9 cellular contexts compared by ENCODE assay signal in genomic region chr2:114550895-114551793, GRCh38.
DNase-seq lines count a peak whose midpoint lies in the region; ATAC-seq and TF ChIP-seq lines count a peak whose summit lies in the region.
"Had no signal": no experiment of that assay in that cellular context is flagged by ENCODE, and none has a peak within 500 bp of the region (broad histone marks: within the 10 kb centered on the region; RNA-seq: fewer than 3 reads in every experiment).

No MANE protein-coding gene starts in this region.

- no peaks in the 10 kb centered on the region for H3K36me3 Mint-ChIP-seq in activated CD4-positive, alpha-beta T cell treated with anti-CD3 and anti-CD28 coated beads, Interleukin-2, amount 10 ng/mL, durations not matched to agents 24 days and 14 days (ENCODE audit: low read depth)

- no peaks in the 10 kb centered on the region for H4K20me1 ChIP-seq in OCI-LY1 (ENCODE audit: insufficient read depth, low read length)

- peaks cover 6% of the 10 kb centered on the region for H3K27me3 ChIP-seq in HL-60 (ENCODE audit: insufficient read depth, poor library complexity, severe bottlenecking)
- no peaks in the 10 kb centered on the region for H3K27me3 ChIP-seq in OCI-LY1 (ENCODE audit: insufficient read depth, low read length)
- H3K27me3 ChIP-seq in colonic mucosa, result no peaks in the 10 kb centered on the region
- no peaks in the 10 kb centered on the region for H3K27me3 ChIP-seq in lung (ENCODE audit: control insufficient read depth, insufficient read depth)
- H3K27me3 ChIP-seq in uterus, result no peaks in the 10 kb centered on the region

- no peak overlapping the region for H3K27ac Mint-ChIP-seq in activated CD4-positive, alpha-beta T cell treated with anti-CD3 and anti-CD28 coated beads, Interleukin-2, amount 10 ng/mL, durations not matched to agents 24 days and 14 days

- H3K4me2 ChIP-seq in OCI-LY1 (ENCODE audit: low read length), result no peak overlapping the region

- 43 to 53% methylated on average over 5 of the region's 5 CpGs for WGBS in lung, 2 donors

- no peaks in the 10 kb centered on the region for H3K9me2 ChIP-seq in OCI-LY1 (ENCODE audit: low read depth, low read length)

- H3K4me1 ChIP-seq in OCI-LY1 (ENCODE audit: insufficient read depth, low read length, severe bottlenecking), result no peaks in the 10 kb centered on the region
- peaks cover 4% of the 10 kb centered on the region for H3K4me1 ChIP-seq in colonic mucosa
- no peaks in the 10 kb centered on the region for H3K4me1 ChIP-seq in lung (ENCODE audit: control insufficient read depth in 2 of 2, insufficient read depth in 2 of 2, low read length in 2 of 2)
- H3K4me1 ChIP-seq in uterus, result no peaks in the 10 kb centered on the region

- TF ChIP-seq POLR2A in uterus (IDR thresholded peaks at IDR 0.05), result no peak

- H3K9me3 ChIP-seq in OCI-LY1 (ENCODE audit: low read length), result no peaks in the 10 kb centered on the region
- H3K9me3 ChIP-seq in colonic mucosa, result no peaks in the 10 kb centered on the region
- H3K9me3 ChIP-seq in lung (ENCODE audit: control insufficient read depth in 2 of 2, insufficient read depth in 1 of 2, low read length in 1 of 2), result no peaks in the 10 kb centered on the region
- H3K9me3 ChIP-seq in uterus, result no peaks in the 10 kb centered on the region

- no peak overlapping the region for H3K27ac ChIP-seq in HL-60 (replicated peaks)
- H3K27ac ChIP-seq in OCI-LY1 (ENCODE audit: low read depth, low read length, poor library complexity, severe bottlenecking), result no peak overlapping the region
- no peak overlapping the region for H3K27ac ChIP-seq in colonic mucosa
- H3K27ac ChIP-seq in lung (ENCODE audit: low read depth in 1 of 2, low read length in 1 of 2), result no peak overlapping the region
- H3K27ac ChIP-seq in uterus, result no peak overlapping the region

- H3K4me1 Mint-ChIP-seq in activated CD4-positive, alpha-beta T cell treated with anti-CD3 and anti-CD28 coated beads, Interleukin-2, amount 10 ng/mL, durations not matched to agents 24 days and 14 days, result no peaks in the 10 kb centered on the region

- DNase-seq in activated CD4-positive, alpha-beta T cell treated with anti-CD3 and anti-CD28 coated beads, Interleukin-2, amount 10 ng/mL, durations not matched to agents 24 days and 14 days, result peak; percentile 60
- DNase-seq in activated CD4-positive, alpha-beta T cell treated with anti-CD3 and anti-CD28 coated beads, Interleukin-2, amount 50 U/mL, for 4 hours, result no peak
- DNase-seq in HL-60 (ENCODE audit: low read depth in 1 of 2, low spot score in 1 of 2) (peak; percentile 1 to 46), colonic mucosa (peak; percentile 78), lung (ENCODE audit: low spot score) (peak; percentile 35), uterus (peak; percentile 18 to 24)
- DNase-seq: activated T-cell treated with anti-CD3 and anti-CD28 coated beads, Interleukin-2, amount 50 U/mL, for 4 hours had no signal

- no peak overlapping the region for H3K4me3 ChIP-seq in HL-60 (replicated peaks; ENCODE audit: insufficient read depth, low read length)
- no peak overlapping the region for H3K4me3 ChIP-seq in OCI-LY1 (ENCODE audit: low read depth, low read length, poor library complexity, severe bottlenecking)
- H3K4me3 ChIP-seq in colonic mucosa, result no peak overlapping the region
- H3K4me3 ChIP-seq in lung, result no peak overlapping the region
- no peak overlapping the region for H3K4me3 ChIP-seq in uterus

- H3K4me3 Mint-ChIP-seq in activated CD4-positive, alpha-beta T cell treated with anti-CD3 and anti-CD28 coated beads, Interleukin-2, amount 10 ng/mL, durations not matched to agents 24 days and 14 days, result no peak overlapping the region
- H3K4me3 Mint-ChIP-seq: activated T-cell treated with anti-CD3 and anti-CD28 coated beads, Interleukin-2, amount 50 U/mL, for 4 hours had no signal

- no peaks in the 10 kb centered on the region for H3K9me3 Mint-ChIP-seq in activated CD4-positive, alpha-beta T cell treated with anti-CD3 and anti-CD28 coated beads, Interleukin-2, amount 10 ng/mL, durations not matched to agents 24 days and 14 days
- H3K9me3 Mint-ChIP-seq: activated T-cell treated with anti-CD3 and anti-CD28 coated beads, Interleukin-2, amount 50 U/mL, for 4 hours had no signal

- peak; percentile 80 for ATAC-seq in lung (ENCODE audit: insufficient read depth, low FRiP score)
- ATAC-seq in HG03520 (IDR thresholded peaks at IDR 0.05; ENCODE audit: unreplicated experiment), result no peak

- no peaks in the 10 kb centered on the region for H3K36me3 ChIP-seq in OCI-LY1 (ENCODE audit: insufficient read depth, low read length)
- no peaks in the 10 kb centered on the region for H3K36me3 ChIP-seq in colonic mucosa
- H3K36me3 ChIP-seq in lung (ENCODE audit: control insufficient read depth in 2 of 2, insufficient read depth in 2 of 2, low read length in 2 of 2), result no peaks in the 10 kb centered on the region
- H3K36me3 ChIP-seq in uterus, result no peaks in the 10 kb centered on the region

- H3K9ac ChIP-seq in OCI-LY1 (ENCODE audit: low read length) (no peak overlapping the region), colonic mucosa (ENCODE audit: low read depth in 2 of 2, low read length in 2 of 2) (no peak overlapping the region)

- TF ChIP-seq CTCF in HL-60 (IDR thresholded peaks at IDR 0.05; ENCODE audit: insufficient read depth, low read length) (peak; percentile 63), OCI-LY1 (IDR thresholded peaks at IDR 0.05; ENCODE audit: low read length) (peak; percentile 78), colonic mucosa (IDR thresholded peaks at IDR 0.05) (peak; percentile 57), lung (IDR thresholded peaks at IDR 0.05; ENCODE audit: control extremely low read depth, extremely low read depth) (peak; percentile 18), uterus (IDR thresholded peaks at IDR 0.05) (peak; percentile 37 to 52 (median 48))

- H3F3A ChIP-seq in OCI-LY1 (ENCODE audit: insufficient read depth, low read length), result no peaks in the 10 kb centered on the region

- H3K79me2 ChIP-seq in OCI-LY1 (ENCODE audit: insufficient read depth, low read length), result no peaks in the 10 kb centered on the region

- no peak overlapping the region for H2AFZ ChIP-seq in OCI-LY1 (ENCODE audit: low read length)

- peaks cover 2% of the 10 kb centered on the region for H3K27me3 Mint-ChIP-seq in activated CD4-positive, alpha-beta T cell treated with anti-CD3 and anti-CD28 coated beads, Interleukin-2, amount 10 ng/mL, durations not matched to agents 24 days and 14 days

- intact Hi-C loops in activated CD4-positive, alpha-beta T cell treated with anti-CD3 and anti-CD28 coated beads, Interleukin-2, amount 10 ng/mL, durations not matched to agents 24 days and 14 days (cut with micrococcal nuclease), result no loop called here
- intact Hi-C loops in colonic mucosa (cut with DNase I) (loop anchor here (5.0 kb wide), 1 partner anchor 574 kb away; no protein-coding TSS in a partner anchor), uterus (cut with DNase I; ENCODE audit: low total_unique reads) (no loop called here)

Comparison
In these comparisons a context has a peak if more than half of its experiments do, and no peak if none do; other contexts are left out.
1. DNase-seq: peak in activated CD4-positive, alpha-beta T cell treated with anti-CD3 and anti-CD28 coated beads, Interleukin-2, amount 10 ng/mL, durations not matched to agents 24 days and 14 days (single experiment), HL-60 (2 of 2), colonic mucosa (single experiment), lung (single experiment) and uterus (2 of 2); none in activated CD4-positive, alpha-beta T cell treated with anti-CD3 and anti-CD28 coated beads, Interleukin-2, amount 50 U/mL, for 4 hours (0 of 2).
2. CTCF ChIP-seq: peak in every context shown above with its lines; median percentile 78 in OCI-LY1; 63 in HL-60; 57 in colonic mucosa; 48 in uterus; 18 in lung.